Comparison of ENCODE assay signal across 33 cellular contexts in the genomic region with DNA sequence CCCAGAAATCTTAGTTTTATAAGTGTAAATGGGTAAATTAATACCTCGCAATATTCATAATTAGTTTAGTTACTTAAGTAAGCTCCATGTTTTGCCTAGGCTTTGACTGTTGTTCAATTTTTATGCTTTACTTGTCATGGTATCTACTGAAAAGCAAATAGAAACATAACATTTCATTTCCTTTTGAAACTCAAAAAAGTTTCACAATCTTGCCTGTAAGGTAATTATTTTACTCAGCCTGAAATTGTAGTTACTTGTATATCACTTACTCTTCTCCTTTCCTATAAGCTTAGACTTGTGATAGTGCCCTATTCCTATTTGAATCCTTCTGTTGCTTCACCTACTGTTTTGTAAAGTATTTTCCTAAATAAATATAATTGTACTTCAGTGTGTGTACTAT.
"Had no signal": no experiment of that assay in that cellular context is flagged by ENCODE, and none has a peak within 500 bp of the region (broad histone marks: within the 10 kb centered on the region; RNA-seq: fewer than 3 reads in every experiment).

No MANE protein-coding gene starts in this region.

- H3K36me3 ChIP-seq: adrenal gland, brain microvascular endothelial cell, breast epithelium had no signal

- DNase-seq: activated B cell treated with CpG ODN at 0.5 μM for 24 hours; activated CD4-positive, alpha-beta memory T cell treated with anti-CD3 and anti-CD28 coated beads for 36 hours; activated CD4-positive, alpha-beta T cell treated with anti-CD3 and anti-CD28 coated beads for 4 hours; activated CD4-positive, alpha-beta T cell treated with anti-CD3 and anti-CD28 coated beads, Interleukin-2, amount 10 ng/mL, durations not matched to agents 24 days and 14 days; activated CD4-positive, alpha-beta T cell treated with anti-CD3 and anti-CD28 coated beads, Interleukin-2, amount 50 U/mL, for 1 hour; activated CD4-positive, alpha-beta T cell treated with anti-CD3 and anti-CD28 coated beads, Interleukin-2, amount 50 U/mL, for 4 hours; activated CD4-positive, CD25-positive, alpha-beta regulatory T cell treated with anti-CD3 and anti-CD28 coated beads, Interleukin-2, amount 50 U/mL, for 72 hours; activated CD8-positive, alpha-beta memory T cell treated with anti-CD3 and anti-CD28 coated beads, Interleukin-2, amount 50 U/mL, for 4 hours; activated CD8-positive, alpha-beta T cell treated with anti-CD3 and anti-CD28 coated beads for 36 hours; activated effector memory CD4-positive, alpha-beta T cell treated with anti-CD3 and anti-CD28 coated beads, Interleukin-2, amount 50 U/mL, for 16 hours; activated gamma-delta T cell treated with Interleukin-2 at 50 U/mL for 16 hours; activated naive CD4-positive, alpha-beta T cell; activated naive CD4-positive, alpha-beta T cell treated with anti-CD3 and anti-CD28 coated beads for 36 hours; activated naive CD4-positive, alpha-beta T cell treated with anti-CD3 and anti-CD28 coated beads, Interleukin-2, amount 50 U/mL, for 16 hours; activated naive CD8-positive, alpha-beta T cell treated with anti-CD3 and anti-CD28 coated beads for 36 hours; activated T-cell treated with anti-CD3 and anti-CD28 coated beads for 4 hours; activated T-cell treated with anti-CD3 and anti-CD28 coated beads, Interleukin-2, amount 50 U/mL, for 1 hour; activated T-cell treated with anti-CD3 and anti-CD28 coated beads, Interleukin-2, amount 50 U/mL, for 4 hours; activated T-cell treated with anti-CD3 and anti-CD28 coated beads, Interleukin-2, amount 50 U/mL, for 72 hours; adrenal gland; amniotic stem cell; aorta; body of pancreas; brain microvascular endothelial cell; central memory CD4-positive, alpha-beta T cell; T-helper 2 cell; T-helper 9 cell had no signal

- H3K4me3 ChIP-seq: adrenal gland, body of pancreas, breast epithelium had no signal

- H3K27me3 ChIP-seq: adrenal gland, body of pancreas, brain microvascular endothelial cell, breast epithelium had no signal

- ATAC-seq: activated CD8-positive, alpha-beta T cell treated with anti-CD3 and anti-CD28 coated beads for 36 hours; activated naive CD4-positive, alpha-beta T cell treated with anti-CD3 and anti-CD28 coated beads, Interleukin-2, amount 50 U/mL, for 72 hours; activated T-cell treated with anti-CD3 and anti-CD28 coated beads, Interleukin-2, amount 50 U/mL, for 4 hours; activated T-cell treated with anti-CD3 and anti-CD28 coated beads, Interleukin-2, amount 50 U/mL, for 72 hours; activated T-helper 17 cell treated with anti-CD3 and anti-CD28 coated beads, Interleukin-2, amount 50 U/mL, for 72 hours; body of pancreas had no signal

- FAIRE-seq: astrocyte, TTC549 had no signal

- H3K9me3 ChIP-seq: adrenal gland, body of pancreas, breast epithelium had no signal

- H3K4me1 ChIP-seq: adrenal gland, body of pancreas, breast epithelium had no signal

- H3K27ac ChIP-seq: adrenal gland, body of pancreas, brain microvascular endothelial cell, breast epithelium, VCaP had no signal
